ENCODE assay signal across 1 cellular context in the genomic region with DNA sequence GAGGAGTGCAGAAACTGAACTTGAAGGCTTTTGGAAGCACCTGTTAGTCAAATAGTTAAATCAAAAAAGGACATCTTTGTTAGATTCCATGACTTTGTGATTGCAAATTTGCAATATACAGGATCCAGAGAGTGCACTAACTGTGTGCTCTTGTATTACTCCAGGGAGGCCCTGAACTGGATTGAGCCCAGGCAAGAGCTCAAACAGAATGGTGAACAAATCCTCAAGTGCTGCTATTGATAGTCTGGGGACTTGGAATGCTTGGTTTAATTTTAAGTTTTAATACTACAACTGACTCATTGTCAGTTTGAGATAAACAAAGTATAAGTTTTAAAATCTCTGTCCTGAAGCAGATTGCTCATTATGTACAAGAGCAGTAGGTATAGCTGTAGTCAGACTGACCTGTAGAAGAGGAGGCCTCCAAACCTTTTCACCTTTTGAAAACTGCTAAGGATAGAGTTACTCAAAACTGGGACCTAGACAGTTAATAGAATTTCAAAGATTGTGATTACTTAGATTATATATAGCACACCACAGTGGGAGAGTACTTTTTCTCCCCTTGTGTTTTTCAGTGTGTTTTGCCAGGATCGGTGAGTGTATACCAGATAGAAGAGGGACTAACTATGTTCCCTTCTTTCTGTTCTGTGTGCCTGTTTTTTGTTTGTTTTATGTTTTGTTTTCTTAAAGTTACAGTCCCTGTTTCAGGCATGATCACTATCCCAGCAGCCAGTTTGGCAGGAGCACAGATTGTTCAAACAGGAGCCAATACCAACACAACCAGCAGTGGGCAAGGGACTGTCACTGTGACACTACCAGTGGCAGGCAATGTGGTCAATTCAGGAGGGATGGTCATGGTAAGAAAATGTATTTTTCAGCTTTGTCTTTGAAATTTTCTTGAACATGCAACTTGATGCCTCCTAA.
TF ChIP-seq lines count a peak whose summit lies in the region.

No MANE protein-coding gene starts in this region.

TF ChIP-seq in IMR-90, 13 proteins besides CTCF, POLR2A, EP300 and RAD21:
- no peak for TF ChIP-seq SMC3 (IDR thresholded peaks at IDR 0.05; ENCODE audit: low read depth, low read length)
- TF ChIP-seq NFE2L2 (IDR thresholded peaks at IDR 0.05; ENCODE audit: low read depth, low read length) = no peak
- TF ChIP-seq, protein P1, sequence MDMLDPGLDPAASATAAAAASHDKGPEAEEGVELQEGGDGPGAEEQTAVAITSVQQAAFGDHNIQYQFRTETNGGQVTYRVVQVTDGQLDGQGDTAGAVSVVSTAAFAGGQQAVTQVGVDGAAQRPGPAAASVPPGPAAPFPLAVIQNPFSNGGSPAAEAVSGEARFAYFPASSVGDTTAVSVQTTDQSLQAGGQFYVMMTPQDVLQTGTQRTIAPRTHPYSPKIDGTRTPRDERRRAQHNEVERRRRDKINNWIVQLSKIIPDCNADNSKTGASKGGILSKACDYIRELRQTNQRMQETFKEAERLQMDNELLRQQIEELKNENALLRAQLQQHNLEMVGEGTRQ (IDR thresholded peaks at IDR 0.05; ENCODE audit: low read depth, low read length) = no peak
- no peak for TF ChIP-seq MAFK (IDR thresholded peaks at IDR 0.05; ENCODE audit: low read depth, low read length)
- no peak for TF ChIP-seq RCOR1 (IDR thresholded peaks at IDR 0.05; ENCODE audit: insufficient replicate concordance, low read length)
- TF ChIP-seq, protein P2, sequence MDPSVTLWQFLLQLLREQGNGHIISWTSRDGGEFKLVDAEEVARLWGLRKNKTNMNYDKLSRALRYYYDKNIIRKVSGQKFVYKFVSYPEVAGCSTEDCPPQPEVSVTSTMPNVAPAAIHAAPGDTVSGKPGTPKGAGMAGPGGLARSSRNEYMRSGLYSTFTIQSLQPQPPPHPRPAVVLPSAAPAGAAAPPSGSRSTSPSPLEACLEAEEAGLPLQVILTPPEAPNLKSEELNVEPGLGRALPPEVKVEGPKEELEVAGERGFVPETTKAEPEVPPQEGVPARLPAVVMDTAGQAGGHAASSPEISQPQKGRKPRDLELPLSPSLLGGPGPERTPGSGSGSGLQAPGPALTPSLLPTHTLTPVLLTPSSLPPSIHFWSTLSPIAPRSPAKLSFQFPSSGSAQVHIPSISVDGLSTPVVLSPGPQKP (IDR thresholded peaks at IDR 0.05; ENCODE audit: borderline replicate concordance, low read depth, low read length) = no peak
- no peak for TF ChIP-seq BHLHE40 (IDR thresholded peaks at IDR 0.05; ENCODE audit: low read depth, low read length)
- TF ChIP-seq MAZ (IDR thresholded peaks at IDR 0.05; ENCODE audit: borderline replicate concordance, low read depth, low read length) = no peak
- TF ChIP-seq CHD1 (IDR thresholded peaks at IDR 0.05; ENCODE audit: low read depth, low read length) = no peak
- no peak for TF ChIP-seq CEBPB (IDR thresholded peaks at IDR 0.05; ENCODE audit: low read depth, low read length)
- TF ChIP-seq RFX5 (IDR thresholded peaks at IDR 0.05; ENCODE audit: low read depth, low read length) = no peak
- no peak for TF ChIP-seq MXI1 (IDR thresholded peaks at IDR 0.05; ENCODE audit: borderline replicate concordance, low read depth, low read length)
- no peak for TF ChIP-seq FOS (IDR thresholded peaks at IDR 0.05; ENCODE audit: low read depth, low read length)
